In genomic region chr10:84204122-84204521, GRCh38 we compare ENCODE assay signal across 8 cellular contexts. TPM values are rescaled to one million over a fixed set of nuclear protein-coding genes. Genes with fewer than 3 reads are reported as not detected.
DNase-seq lines count a peak whose midpoint lies in the region; ATAC-seq and TF ChIP-seq lines count a peak whose summit lies in the region.

No MANE protein-coding gene starts in this region.

- no peak overlapping the region for H3K27ac Mint-ChIP-seq in endothelial cell (ENCODE audit: unreplicated experiment)
- H3K27ac Mint-ChIP-seq in activated CD4-positive, alpha-beta T cell treated with anti-CD3 and anti-CD28 coated beads, Interleukin-2, amount 10 ng/mL, durations not matched to agents 7 days and 5 days: no peak overlapping the region

- TF ChIP-seq CTCF in HL-60 (IDR thresholded peaks at IDR 0.05; ENCODE audit: insufficient read depth, low read length) (peak; percentile 41), endothelial cell (IDR thresholded peaks at IDR 0.05; ENCODE audit: unreplicated experiment) (peak; percentile 42)

- no peaks in the 10 kb centered on the region for H3K27me3 ChIP-seq in HL-60 (ENCODE audit: insufficient read depth, poor library complexity, severe bottlenecking)

- DNase-seq in AG20443 (ENCODE audit: low spot score) (peak; percentile 35), HL-60 (ENCODE audit: low read depth in 1 of 2, low spot score in 1 of 2) (peak in 1 of 2 experiments; percentile 10), endothelial cell (ENCODE audit: low spot score) (no peak), retina (no peak), globus pallidus (ENCODE audit: low spot score) (no peak), RPMI8226 (no peak)
- no peak for DNase-seq in activated CD4-positive, alpha-beta T cell treated with anti-CD3 and anti-CD28 coated beads, Interleukin-2, amount 10 ng/mL, durations not matched to agents 7 days and 5 days

- H3K27ac ChIP-seq in HL-60 (replicated peaks): no peak overlapping the region

- POLR2A ChIA-PET in activated CD4-positive, alpha-beta T cell treated with anti-CD3 and anti-CD28 coated beads, Interleukin-2, amount 10 ng/mL, durations not matched to agents 7 days and 5 days (lab: Charles Lee): no interaction called here

- H3K9me3 Mint-ChIP-seq in endothelial cell (ENCODE audit: unreplicated experiment): no peaks in the 10 kb centered on the region
- no peaks in the 10 kb centered on the region for H3K9me3 Mint-ChIP-seq in activated CD4-positive, alpha-beta T cell treated with anti-CD3 and anti-CD28 coated beads, Interleukin-2, amount 10 ng/mL, durations not matched to agents 7 days and 5 days

- no peaks in the 10 kb centered on the region for H3K4me1 Mint-ChIP-seq in endothelial cell (ENCODE audit: unreplicated experiment)
- peaks cover 2% of the 10 kb centered on the region for H3K4me1 Mint-ChIP-seq in activated CD4-positive, alpha-beta T cell treated with anti-CD3 and anti-CD28 coated beads, Interleukin-2, amount 10 ng/mL, durations not matched to agents 7 days and 5 days

- no peak overlapping the region for H3K4me3 Mint-ChIP-seq in endothelial cell (ENCODE audit: unreplicated experiment)
- no peak overlapping the region for H3K4me3 Mint-ChIP-seq in activated CD4-positive, alpha-beta T cell treated with anti-CD3 and anti-CD28 coated beads, Interleukin-2, amount 10 ng/mL, durations not matched to agents 7 days and 5 days

- peak; percentile 61 for ATAC-seq in GM19395 (IDR thresholded peaks at IDR 0.05; ENCODE audit: unreplicated experiment)

- no peaks in the 10 kb centered on the region for H3K36me3 Mint-ChIP-seq in endothelial cell (ENCODE audit: low read depth, unreplicated experiment)
- H3K36me3 Mint-ChIP-seq in activated CD4-positive, alpha-beta T cell treated with anti-CD3 and anti-CD28 coated beads, Interleukin-2, amount 10 ng/mL, durations not matched to agents 7 days and 5 days (ENCODE audit: low read depth): no peaks in the 10 kb centered on the region

- H3K27me3 Mint-ChIP-seq in endothelial cell (ENCODE audit: unreplicated experiment): peaks cover 7% of the 10 kb centered on the region
- peaks cover 7% of the 10 kb centered on the region for H3K27me3 Mint-ChIP-seq in activated CD4-positive, alpha-beta T cell treated with anti-CD3 and anti-CD28 coated beads, Interleukin-2, amount 10 ng/mL, durations not matched to agents 7 days and 5 days

- CTCF ChIA-PET in activated CD4-positive, alpha-beta T cell treated with anti-CD3 and anti-CD28 coated beads, Interleukin-2, amount 10 ng/mL, durations not matched to agents 7 days and 5 days (lab: Charles Lee): interaction anchor here (1.0 to 1.2 kb wide), 2 partner anchors 47 to 186 kb away, joined by 3 to 4 read pairs; no protein-coding TSS in a partner anchor

- H3K4me3 ChIP-seq in HL-60 (replicated peaks; ENCODE audit: insufficient read depth, low read length): no peak overlapping the region

RNA-seq across cellular contexts. Expression of gene CDHR1, which starts 9.8 kb away (rescaled TPM):
- 1.3 TPM for total RNA-seq in endothelial cell (ENCODE audit: unreplicated experiment)
- total RNA-seq in activated CD4-positive, alpha-beta T cell treated with anti-CD3 and anti-CD28 coated beads, Interleukin-2, amount 10 ng/mL, durations not matched to agents 7 days and 5 days: under 1 TPM in 1 of 2 experiments, not detected in 1; 0.07 TPM

RNA-seq across cellular contexts. Expression of gene LRIT2, which starts 21.2 kb away (rescaled TPM):
- not detected for total RNA-seq in endothelial cell (ENCODE audit: unreplicated experiment)
- not detected for total RNA-seq in activated CD4-positive, alpha-beta T cell treated with anti-CD3 and anti-CD28 coated beads, Interleukin-2, amount 10 ng/mL, durations not matched to agents 7 days and 5 days

RNA-seq across cellular contexts. Expression of gene GPR15LG, which starts 30.5 kb away (rescaled TPM):
- total RNA-seq in endothelial cell (ENCODE audit: unreplicated experiment): not detected
- total RNA-seq in activated CD4-positive, alpha-beta T cell treated with anti-CD3 and anti-CD28 coated beads, Interleukin-2, amount 10 ng/mL, durations not matched to agents 7 days and 5 days: not detected

RNA-seq across cellular contexts. Expression of gene LRIT1, which starts 37.2 kb away (rescaled TPM):
- total RNA-seq in endothelial cell (ENCODE audit: unreplicated experiment): not detected
- total RNA-seq in activated CD4-positive, alpha-beta T cell treated with anti-CD3 and anti-CD28 coated beads, Interleukin-2, amount 10 ng/mL, durations not matched to agents 7 days and 5 days: not detected

RNA-seq across cellular contexts. Expression of gene RGR, which starts 40.7 kb away (rescaled TPM):
- total RNA-seq in endothelial cell (ENCODE audit: unreplicated experiment): not detected
- not detected for total RNA-seq in activated CD4-positive, alpha-beta T cell treated with anti-CD3 and anti-CD28 coated beads, Interleukin-2, amount 10 ng/mL, durations not matched to agents 7 days and 5 days
